In the genomic region with DNA sequence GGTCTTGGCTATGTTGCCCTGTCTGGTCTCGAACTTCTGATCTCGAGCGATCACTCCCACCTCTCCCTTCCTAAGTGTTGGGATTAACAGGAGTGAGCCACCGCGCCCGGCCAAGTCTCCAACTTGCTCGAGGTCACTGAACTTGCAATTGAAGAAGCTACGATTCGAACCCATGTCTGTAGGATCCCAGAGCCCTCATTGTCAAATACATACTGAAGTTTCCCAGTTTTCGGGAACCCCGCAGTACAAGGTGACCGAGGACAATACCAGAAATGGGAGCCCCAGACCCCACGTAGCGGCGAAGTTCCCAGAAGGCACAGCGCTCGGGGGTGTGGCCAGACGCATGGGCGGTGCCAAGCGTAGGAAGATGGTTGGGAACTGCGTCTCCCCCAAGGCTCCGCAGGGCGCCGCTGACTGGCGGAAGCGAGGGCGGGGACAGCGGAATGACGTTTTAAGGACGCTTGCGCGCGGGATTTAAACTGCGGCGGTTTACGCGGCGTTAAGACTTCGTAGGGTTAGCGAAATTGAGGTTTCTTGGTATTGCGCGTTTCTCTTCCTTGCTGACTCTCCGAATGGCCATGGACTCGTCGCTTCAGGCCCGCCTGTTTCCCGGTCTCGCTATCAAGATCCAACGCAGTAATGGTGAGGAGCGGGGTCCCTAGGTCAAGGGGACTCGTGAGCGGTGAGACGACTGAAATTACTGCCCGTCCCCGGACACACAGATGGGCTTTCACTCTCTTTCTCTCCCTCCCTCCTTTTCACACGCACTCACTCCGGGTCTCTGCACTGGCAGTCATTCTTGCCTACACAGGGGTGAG, we compare ENCODE assay signal across 8 cellular contexts. TPM values are rescaled to one million over a fixed set of nuclear protein-coding genes. Genes with fewer than 3 reads are reported as not detected.
DNase-seq lines count a peak whose midpoint lies in the region; ATAC-seq and TF ChIP-seq lines count a peak whose summit lies in the region.

Gene KIF2C, plus strand, starts transcription at position 477 of the 818 bp plus-strand sequence. Its CDS starts 96 bp downstream, at position 573.

- H3K4me1 Mint-ChIP-seq in GM23338: peaks cover 11% of the 10 kb centered on the region
- peaks cover 9 to 39% (median 19%) of the 10 kb centered on the region in 7 donors for H3K4me1 Mint-ChIP-seq in naive thymus-derived CD4-positive, alpha-beta T cell
- H3K4me1 Mint-ChIP-seq in stimulated activated naive B cell treated with anti-CD40 and anti-IgM and Interleukin-4, amounts not matched to agents 10 μg/mL and 1 μg/mL and 100 μg/mL, for 72 hours: peaks cover 8 to 18% of the 10 kb centered on the region in 2 donors

- TF ChIP-seq CTCF in DOHH2 (IDR thresholded peaks at IDR 0.05; ENCODE audit: low read depth, low read length, poor library complexity, severe bottlenecking) (no peak), GM23338 (conservative IDR thresholded peaks at IDR 0.05; ENCODE audit: low read depth in 2 of 2) (no peak), fibroblast of lung (conservative IDR thresholded peaks at IDR 0.05 in 1 of 2, IDR thresholded peaks at IDR 0.05 in 1 of 2; ENCODE audit: low read depth in 1 of 2, low read length in 2 of 2) (no peak)

- H3K79me2 ChIP-seq in DOHH2 (ENCODE audit: control insufficient read depth, low read length) (peaks cover 53% of the 10 kb centered on the region), GM23338 (replicated peaks; ENCODE audit: insufficient read depth) (peaks cover 45% of the 10 kb centered on the region), fibroblast of lung (ENCODE audit: control insufficient read depth, insufficient read depth, low read length) (peaks cover 41% of the 10 kb centered on the region)

- H3K4me1 ChIP-seq in DOHH2 (ENCODE audit: control insufficient read depth, low read length): peaks cover 28% of the 10 kb centered on the region
- peaks cover 7% of the 10 kb centered on the region; the same call in 1 of the 2 replicates for H3K4me1 ChIP-seq in GM23338 (ENCODE audit: insufficient read depth)
- peaks cover 12% of the 10 kb centered on the region for H3K4me1 ChIP-seq in fibroblast of lung (ENCODE audit: control insufficient read depth, extremely low read depth, insufficient read depth, low read length)
- H3K4me1 ChIP-seq in naive thymus-derived CD4-positive, alpha-beta T cell (ENCODE audit: control insufficient read depth in 2 of 2, insufficient read depth in 2 of 2, low read length in 2 of 2): peaks cover 5 to 7% of the 10 kb centered on the region in 2 donors

- peaks cover 45% of the 10 kb centered on the region for H3K36me3 ChIP-seq in DOHH2 (ENCODE audit: control insufficient read depth, low read length)
- peaks cover 15% of the 10 kb centered on the region for H3K36me3 ChIP-seq in GM23338 (ENCODE audit: insufficient read depth)
- no peaks in the 10 kb centered on the region for H3K36me3 ChIP-seq in fibroblast of lung (ENCODE audit: control insufficient read depth, insufficient read depth, low read length)
- H3K36me3 ChIP-seq in naive thymus-derived CD4-positive, alpha-beta T cell (ENCODE audit: control insufficient read depth in 2 of 3, insufficient read depth in 3 of 3, low read length in 3 of 3): no peaks in the 10 kb centered on the region

- H3K27ac ChIP-seq in DOHH2 (ENCODE audit: low read depth, low read length) (peak within 1 kb of the TSS; percentile 61), GM23338 (ENCODE audit: low read depth) (peak within 1 kb of the TSS; percentile 87), fibroblast of lung (ENCODE audit: insufficient read depth, low read length) (peak within 1 kb of the TSS; percentile 81)
- peak within 1 kb of the TSS; percentile 84 for H3K27ac ChIP-seq in naive thymus-derived CD4-positive, alpha-beta T cell (ENCODE audit: low read depth, low read length)

- H3K9me3 ChIP-seq in DOHH2 (ENCODE audit: control insufficient read depth, insufficient read depth, low read length) (no peaks in the 10 kb centered on the region), fibroblast of lung (ENCODE audit: control insufficient read depth, insufficient read depth, low read depth, low read length) (no peaks in the 10 kb centered on the region)
- H3K9me3 ChIP-seq in naive thymus-derived CD4-positive, alpha-beta T cell (ENCODE audit: control insufficient read depth in 2 of 3, low read length in 3 of 3): no peaks in the 10 kb centered on the region

- H3K9me2 ChIP-seq in DOHH2 (replicated peaks; ENCODE audit: control insufficient read depth, low read length) (no peaks in the 10 kb centered on the region), GM23338 (ENCODE audit: insufficient read depth) (peaks cover 6% of the 10 kb centered on the region; the same call in 1 of the 2 replicates)

- peaks cover 8% of the 10 kb centered on the region; the same call in 2 of the 3 replicates for H3K9me3 Mint-ChIP-seq in GM23338
- H3K9me3 Mint-ChIP-seq in naive thymus-derived CD4-positive, alpha-beta T cell: no peaks in the 10 kb centered on the region
- no peaks in the 10 kb centered on the region for H3K9me3 Mint-ChIP-seq in stimulated activated naive B cell treated with anti-CD40 and anti-IgM and Interleukin-4, amounts not matched to agents 10 μg/mL and 1 μg/mL and 100 μg/mL, for 72 hours

- peak within 1 kb of the TSS; percentile 90 for H3K4me3 Mint-ChIP-seq in GM23338
- H3K4me3 Mint-ChIP-seq in naive thymus-derived CD4-positive, alpha-beta T cell: peak within 1 kb of the TSS; percentile 84 to 99 (median 94)
- peak within 1 kb of the TSS; percentile 87 to 91 for H3K4me3 Mint-ChIP-seq in stimulated activated naive B cell treated with anti-CD40 and anti-IgM and Interleukin-4, amounts not matched to agents 10 μg/mL and 1 μg/mL and 100 μg/mL, for 72 hours

- H3K4me2 ChIP-seq in DOHH2 (ENCODE audit: low read length) (peak within 1 kb of the TSS; percentile 83), GM23338 (peak within 1 kb of the TSS; percentile 97), fibroblast of lung (ENCODE audit: extremely low read depth, insufficient read depth, low read length) (peak within 1 kb of the TSS; percentile 97)

- intact Hi-C loops in naive thymus-derived CD4-positive, alpha-beta T cell (cut with micrococcal nuclease): loop anchor here (1.0 to 5.0 kb wide), 15 partner anchors 8 to 948 kb away; partner anchors contain the start of genes MUTYH (in 2 of the 2), RNU5D-1 (in 2 of the 2), RPS8 (in 2 of the 2) and TOE1 (in 2 of the 2)

- H2AFZ ChIP-seq in GM23338 (peak within 1 kb of the TSS; percentile 82), fibroblast of lung (ENCODE audit: low read length) (peak within 1 kb of the TSS; percentile 88)

- H3K27me3 ChIP-seq in DOHH2 (ENCODE audit: control insufficient read depth, low read length) (no peaks in the 10 kb centered on the region), GM23338 (ENCODE audit: insufficient read depth) (no peaks in the 10 kb centered on the region), fibroblast of lung (ENCODE audit: control insufficient read depth, insufficient read depth, low read length) (no peaks in the 10 kb centered on the region)
- no peaks in the 10 kb centered on the region for H3K27me3 ChIP-seq in naive thymus-derived CD4-positive, alpha-beta T cell (ENCODE audit: control insufficient read depth in 2 of 2, insufficient read depth in 2 of 2, low read length in 2 of 2)

- peaks cover 3% of the 10 kb centered on the region; the same call in 1 of the 2 replicates for H3F3A ChIP-seq in DOHH2 (ENCODE audit: control insufficient read depth, insufficient read depth)
- peaks cover 12% of the 10 kb centered on the region; the same call in 1 of the 2 replicates for H3F3A ChIP-seq in GM23338 (replicated peaks; ENCODE audit: low read depth)

- POLR2A ChIA-PET in naive thymus-derived CD4-positive, alpha-beta T cell (lab: Charles Lee): interaction anchor here (0.6 to 1.6 kb wide), 7 partner anchors 18 to 1144 kb away, joined by 3 to 6 read pairs (median 4); partner anchors contain the start of genes PRDX1 and RPS8

- DNase-seq in GM23338 (ENCODE audit: low spot score) (peak; percentile 99), LHCN-M2 (ENCODE audit: low read depth) (peak; percentile 97), RPMI8226 (peak; percentile 99), fibroblast of lung (ENCODE audit: low read depth in 2 of 2) (peak; percentile 96 to 98)
- DNase-seq in activated T-helper 1 cell treated with anti-CD3 and anti-CD28 coated beads, Interleukin-2, amount 50 U/mL, for 16 hours (ENCODE audit: low read depth in 1 of 2, low spot score in 1 of 2): peak; percentile 93 to 94
- peak; percentile 87 to 96 (median 94) for DNase-seq in naive thymus-derived CD4-positive, alpha-beta T cell
- peak; percentile 95 for DNase-seq in stimulated activated naive B cell treated with anti-CD40 and anti-IgM and Interleukin-4, amounts not matched to agents 10 μg/mL and 1 μg/mL and 100 μg/mL, for 72 hours

- peak within 1 kb of the TSS; percentile 61 for H3K9ac ChIP-seq in fibroblast of lung (ENCODE audit: insufficient read depth, low read length)

- H3K27ac Mint-ChIP-seq in GM23338: peak within 1 kb of the TSS; percentile 99
- peak within 1 kb of the TSS; percentile 86 to 97 (median 95) for H3K27ac Mint-ChIP-seq in naive thymus-derived CD4-positive, alpha-beta T cell
- H3K27ac Mint-ChIP-seq in stimulated activated naive B cell treated with anti-CD40 and anti-IgM and Interleukin-4, amounts not matched to agents 10 μg/mL and 1 μg/mL and 100 μg/mL, for 72 hours: peak within 1 kb of the TSS; percentile 92

- H3K4me3 ChIP-seq in DOHH2 (ENCODE audit: low read length) (peak within 1 kb of the TSS; percentile 88), GM23338 (peak within 1 kb of the TSS; percentile 97), fibroblast of lung (replicated peaks in 1 of 4; ENCODE audit: control extremely low read depth in 1 of 4, insufficient read depth in 1 of 4, low read depth in 3 of 4, low read length in 4 of 4) (peak within 1 kb of the TSS; percentile 72 to 88 (median 86))
- peak within 1 kb of the TSS; percentile 79 for H3K4me3 ChIP-seq in naive thymus-derived CD4-positive, alpha-beta T cell (ENCODE audit: low read length)

- no peaks in the 10 kb centered on the region for H4K20me1 ChIP-seq in DOHH2 (ENCODE audit: control insufficient read depth, insufficient read depth, low read depth, low read length)
- peaks cover 15% of the 10 kb centered on the region for H4K20me1 ChIP-seq in GM23338 (replicated peaks; ENCODE audit: insufficient read depth)
- H4K20me1 ChIP-seq in fibroblast of lung (ENCODE audit: control insufficient read depth, extremely low read depth, insufficient read depth, low read length): no peaks in the 10 kb centered on the region

- peaks cover 11% of the 10 kb centered on the region for H3K27me3 Mint-ChIP-seq in GM23338 (ENCODE audit: insufficient read depth, low read depth, poor library complexity)
- H3K27me3 Mint-ChIP-seq in naive thymus-derived CD4-positive, alpha-beta T cell: no peaks in the 10 kb centered on the region
- no peaks in the 10 kb centered on the region for H3K27me3 Mint-ChIP-seq in stimulated activated naive B cell treated with anti-CD40 and anti-IgM and Interleukin-4, amounts not matched to agents 10 μg/mL and 1 μg/mL and 100 μg/mL, for 72 hours

- peak; percentile 95 for ATAC-seq in GM23338
- ATAC-seq in naive thymus-derived CD4-positive, alpha-beta T cell: peak; percentile 100
- ATAC-seq in stimulated activated naive B cell treated with anti-CD40 and anti-IgM and Interleukin-4, amounts not matched to agents 10 μg/mL and 1 μg/mL and 100 μg/mL, for 72 hours (replicated peaks): peak; percentile 98 to 99

- peaks cover 45% of the 10 kb centered on the region for H3K36me3 Mint-ChIP-seq in GM23338 (ENCODE audit: low read depth)
- H3K36me3 Mint-ChIP-seq in naive thymus-derived CD4-positive, alpha-beta T cell: peaks cover 0 to 6% (median 0%) of the 10 kb centered on the region in 5 donors
- peaks cover 0 to 3% of the 10 kb centered on the region in 2 donors for H3K36me3 Mint-ChIP-seq in stimulated activated naive B cell treated with anti-CD40 and anti-IgM and Interleukin-4, amounts not matched to agents 10 μg/mL and 1 μg/mL and 100 μg/mL, for 72 hours

- CTCF ChIA-PET in naive thymus-derived CD4-positive, alpha-beta T cell (lab: Charles Lee): no interaction called here

RNA-seq across cellular contexts. Expression of gene KIF2C, which starts in this region (rescaled TPM):
- 58.2 and 62.9 TPM in 2 replicates for total RNA-seq in GM23338 (2014; rRNA removed; shearing (Covaris generic))
- polyA plus RNA-seq in GM23338 (2016; fragmentation: Nextera tagmentation; extraction: Ambion mirVana) (35.9 and 38.0 TPM in 2 replicates), fibroblast of lung (9.9 and 41.9 TPM in 2 replicates)
- total RNA-seq in LHCN-M2 (2014; rRNA removed) (95.3 and 99.3 TPM in 2 replicates), fibroblast of lung (0.51 and 9.2 TPM in 2 replicates)
- 35.7 TPM for polyA plus RNA-seq in LHCN-M2 (2012)
- 7.2 and 28.0 TPM in 2 replicates for polyA plus RNA-seq in fibroblast of lung (2012)
- 3.8 and 24.6 TPM in 2 replicates for polyA minus RNA-seq in fibroblast of lung (ENCODE audit: low replicate concordance)
- 10 to 100 TPM in 1 of 5 experiments, 1 to 10 TPM in 2, under 1 TPM in 2; 0.32 to 69.3 (median 1.1) TPM for total RNA-seq in naive thymus-derived CD4-positive, alpha-beta T cell
- under 1 TPM in 1 of 2 donors, not detected in 1; 0.52 TPM for polyA plus RNA-seq in naive thymus-derived CD4-positive, alpha-beta T cell

Comparison
In these comparisons a context has a peak if more than half of its experiments do, and no peak if none do; other contexts are left out.
1. Peak in every context shown above with its lines: DNase-seq, ATAC-seq, H3K4me3 ChIP-seq and H3K27ac ChIP-seq.